9 cellular contexts compared by ENCODE assay signal in genomic region chr16:66924527-66925321, GRCh38. TPM values are rescaled to one million over a fixed set of nuclear protein-coding genes. Genes with fewer than 3 reads are reported as not detected.
A peak's percentile ranks its signal among the peaks of the same experiment; 100 is the strongest.
DNase-seq lines count a peak whose midpoint lies in the region; ATAC-seq and TF ChIP-seq lines count a peak whose summit lies in the region.
"Had no signal": no experiment of that assay in that cellular context is flagged by ENCODE, and none has a peak within 500 bp of the region (broad histone marks: within the 10 kb centered on the region; RNA-seq: fewer than 3 reads in every experiment).

No MANE protein-coding gene starts in this region.

- no peak overlapping the region for H2BK15ac ChIP-seq in IMR-90 (ENCODE audit: low read depth, low read length)

- no peaks in the 10 kb centered on the region for H3K36me3 ChIP-seq in IMR-90 (ENCODE audit: control insufficient read depth, insufficient read depth, low read length)
- peaks cover 0 to 14% (median 0%) of the 10 kb centered on the region in 9 donors for H3K36me3 ChIP-seq in heart right ventricle
- H3K36me3 ChIP-seq in gastrocnemius medialis, result peaks cover 0 to 20% of the 10 kb centered on the region in 2 donors

- no TSS peak for BruUV-seq in IMR-90 (replicated peaks; lab: Mats Ljungman, UMichigan)

- no peak overlapping the region for H3K14ac ChIP-seq in IMR-90 (replicated peaks; ENCODE audit: low read depth, low read length)

- H3K9ac ChIP-seq in IMR-90 (ENCODE audit: low read depth, low read length), result no peak overlapping the region

- intact Hi-C loops in IMR-90 (cut with micrococcal nuclease) (no loop called here), heart right ventricle (cut with DNase I) (loop anchor here in 1 of 10 donors (1.0 kb wide), 1 partner anchor 19 kb away; no protein-coding TSS in a partner anchor), gastrocnemius medialis (cut with DNase I; ENCODE audit: low total_unique reads) (no loop called here)

- H3K9me3 ChIP-seq in IMR-90 (ENCODE audit: control insufficient read depth, insufficient read depth, low read length) (no peaks in the 10 kb centered on the region), heart right ventricle (no peaks in the 10 kb centered on the region), gastrocnemius medialis (no peaks in the 10 kb centered on the region)

- peak overlapping the region in 1 of 2 experiments; percentile 14; a peak in 1 of 4 replicates for H4K8ac ChIP-seq in IMR-90 (ENCODE audit: low read depth in 2 of 2, low read length in 2 of 2)

- H3K27me3 ChIP-seq in IMR-90 (ENCODE audit: control insufficient read depth, insufficient read depth, low read length) (peaks cover 10% of the 10 kb centered on the region; the same call in 1 of the 2 replicates), heart right ventricle (peaks cover 0 to 63% (median 21%) of the 10 kb centered on the region in 7 donors), gastrocnemius medialis (no peaks in the 10 kb centered on the region)

- no peaks in the 10 kb centered on the region for H3K79me1 ChIP-seq in IMR-90 (ENCODE audit: low read depth in 1 of 2, low read length in 2 of 2)

- no peak overlapping the region; the same call in 1 of the 2 replicates for H2BK20ac ChIP-seq in IMR-90 (ENCODE audit: low read depth, low read length)

- no peak overlapping the region for H2BK5ac ChIP-seq in IMR-90 (ENCODE audit: low read depth, low read length, poor library complexity, severe bottlenecking)

- peaks cover 26% of the 10 kb centered on the region for H3K9me1 ChIP-seq in IMR-90 (ENCODE audit: insufficient read depth, low read length)

- in situ Hi-C loops in IMR-90 (cut with MboI; ENCODE audit: low sequenced_read_pairs), result no loop called here
- in situ Hi-C loops in gastrocnemius medialis (cut with MboI; ENCODE audit: low sequenced_read_pairs in 4 of 4), result no loop called here

- peak overlapping the region; percentile 57 for H2AK9ac ChIP-seq in IMR-90 (replicated peaks; ENCODE audit: low read depth, low read length, poor library complexity)

- dilution Hi-C loops in IMR-90 (cut with HindIII; ENCODE audit: low sequenced_read_pairs, unreplicated experiment), result no loop called here

- no peak overlapping the region for H3K56ac ChIP-seq in IMR-90 (ENCODE audit: extremely low read depth, insufficient read depth, low read length)

- H2AFZ ChIP-seq in IMR-90 (replicated peaks; ENCODE audit: low read length, poor library complexity), result peak overlapping the region; percentile 88

- H3K18ac ChIP-seq in IMR-90 (ENCODE audit: low read depth, low read length), result no peak overlapping the region

- H3K23ac ChIP-seq in IMR-90 (ENCODE audit: low read depth, low read length), result 0 out of 2 replicates have a peak overlapping the region, but pooled peaks have one; percentile 15

- no peaks in the 10 kb centered on the region for H4K20me1 ChIP-seq in IMR-90 (ENCODE audit: insufficient read depth, low read length)

- H2AK5ac ChIP-seq in IMR-90 (ENCODE audit: low read depth, low read length), result 0 out of 2 replicates have a peak overlapping the region, but pooled peaks have one; percentile 6

- peak; percentile 37 for DNase-seq in ELR (ENCODE audit: low read depth)
- no peak for DNase-seq in IMR-90
- peak; percentile 22 for DNase-seq in activated gamma-delta T cell treated with Interleukin-2 at 50 U/mL for 16 hours
- peak in 1 of 2 donors; percentile 62 for DNase-seq in heart right ventricle
- peak in 1 of 2 donors; percentile 67 for DNase-seq in gastrocnemius medialis
- no peak for DNase-seq in NCI-H345 treated with DMSO at 0.1 percent for 48 hours (lab: John Stamatoyannopoulos, UW; ENCODE audit: unreplicated experiment)
- DNase-seq in SKM-1 treated with dmso at 0.1 percent for 144 hours (lab: John Stamatoyannopoulos, UW; ENCODE audit: unreplicated experiment), result no peak
- DNase-seq in NCI-H345 (lab: John Stamatoyannopoulos, UW), result no peak

- POLR2A ChIA-PET in IMR-90 (lab: Charles Lee; ENCODE audit: unreplicated experiment), result no interaction called here

- no peak overlapping the region; the same call in 1 of the 2 replicates for H3K4ac ChIP-seq in IMR-90 (ENCODE audit: low read depth, low read length)

- ATAC-seq in IMR-90 (ENCODE audit: low read depth) (peak; percentile 48), heart right ventricle (peak in 4 of 8 donors; percentile 11 to 18 (median 16)), gastrocnemius medialis (no peak)

- H2BK120ac ChIP-seq in IMR-90 (ENCODE audit: low read depth, low read length), result no peak overlapping the region

- H3K4me1 ChIP-seq in IMR-90 (ENCODE audit: control insufficient read depth, insufficient read depth, low read length) (peaks cover 27% of the 10 kb centered on the region), heart right ventricle (peaks cover 10 to 89% (median 39%) of the 10 kb centered on the region in 9 donors), gastrocnemius medialis (peaks cover 63 to 90% of the 10 kb centered on the region in 2 donors)

- no peak overlapping the region for H4K91ac ChIP-seq in IMR-90 (ENCODE audit: insufficient read depth, low read depth, low read length)

- no peak for TF ChIP-seq POLR2A in IMR-90 (IDR thresholded peaks at IDR 0.05; ENCODE audit: low read depth, low read length)
- TF ChIP-seq POLR2A in gastrocnemius medialis (IDR thresholded peaks at IDR 0.05), result no peak

- H3K4me3 ChIP-seq in IMR-90 (ENCODE audit: insufficient read depth, low read depth, low read length) (peak overlapping the region; percentile 50), heart right ventricle (peak overlapping the region; percentile 44 to 79 (median 68)), gastrocnemius medialis (peak overlapping the region; percentile 57 to 79 (median 72))

- peak; percentile 37 for TF ChIP-seq CTCF in IMR-90 (conservative IDR thresholded peaks at IDR 0.05; ENCODE audit: low read depth, low read length)
- peak in 7 of 9 donors; percentile 24 to 61 (median 34) for TF ChIP-seq CTCF in heart right ventricle (IDR thresholded peaks at IDR 0.05)
- TF ChIP-seq CTCF in gastrocnemius medialis (IDR thresholded peaks at IDR 0.05 in 4 of 5, conservative IDR thresholded peaks at IDR 0.05 in 1 of 5), result peak in 4 of 5 experiments; percentile 41 to 76 (median 66)

- H4K5ac ChIP-seq in IMR-90 (ENCODE audit: low read depth, low read length), result no peak overlapping the region

- peak overlapping the region; percentile 60 for H3K4me2 ChIP-seq in IMR-90 (ENCODE audit: low read depth, low read length)

- CTCF ChIA-PET in IMR-90 (lab: Yijun Ruan, JAX), result no interaction called here

- 0 out of 2 replicates have a peak, but pooled peaks have one; percentile 15 for TF ChIP-seq RAD21 in IMR-90 (IDR thresholded peaks at IDR 0.05; ENCODE audit: low read length)

- 5% methylated on average over 48 of the region's 72 CpGs; no CpG with 5 or more reads in 1 of the 2 experiments for WGBS in IMR-90 (ENCODE audit: extremely low coverage in 2 of 2, insufficient read length in 1 of 2), 2 experiments
- 4 to 8% methylated on average over 70 to 72 of the region's 72 CpGs for WGBS in heart right ventricle, 2 donors

- H3K27ac ChIP-seq in IMR-90 (ENCODE audit: insufficient read depth, low read length) (no peak overlapping the region), heart right ventricle (peak overlapping the region; percentile 77 to 97 (median 90)), gastrocnemius medialis (peak overlapping the region; percentile 91 to 99 (median 96))

TF ChIP-seq in IMR-90, 13 proteins besides CTCF, POLR2A, EP300 and RAD21:
- TF ChIP-seq MAFK (IDR thresholded peaks at IDR 0.05; ENCODE audit: low read depth, low read length) (no peak), SMC3 (IDR thresholded peaks at IDR 0.05; ENCODE audit: low read depth, low read length) (peak; percentile 19; the same call in 1 of the 2 replicates)

RNA-seq across cellular contexts. Expression of gene RRAD, which starts 0.6 kb away (rescaled TPM):
- total RNA-seq in IMR-90 (2012; rRNA removed), result 1.3 and 1.4 TPM in 2 replicates
- 2.1 and 2.9 TPM in 2 replicates for polyA plus RNA-seq in IMR-90 (2012; rRNA removed)
- polyA plus RNA-seq in IMR-90 (2012; cell fraction: cytosol; rRNA removed), result 1.3 and 11.2 TPM in 2 replicates
- polyA plus RNA-seq in IMR-90 (2012; cell fraction: nucleus; rRNA removed; ENCODE audit: low replicate concordance), result 25.0 and 37.4 TPM in 2 replicates
- total RNA-seq in heart right ventricle, result 1,000 to 10,000 TPM in 1 of 10 donors, 100 to 1,000 TPM in 5, 10 to 100 TPM in 4; 48.4 to 1,227 (median 105) TPM
- polyA plus RNA-seq in heart right ventricle, result 100 to 1,000 TPM; 176 to 435 TPM
- total RNA-seq in gastrocnemius medialis, result 1,000 to 10,000 TPM in 1 of 4 donors, 100 to 1,000 TPM in 3; 286 to 1,191 (median 655) TPM

RNA-seq across cellular contexts. Expression of gene CDH16, which starts 6.0 kb away (rescaled TPM):
- total RNA-seq in IMR-90 (2012; rRNA removed), result not detected in 2 replicates
- not detected in 2 replicates for polyA plus RNA-seq in IMR-90 (2012; rRNA removed)
- polyA plus RNA-seq in IMR-90 (2012; cell fraction: cytosol; rRNA removed), result not detected in 2 replicates
- polyA plus RNA-seq in IMR-90 (2012; cell fraction: nucleus; rRNA removed; ENCODE audit: low replicate concordance), result not detected in 2 replicates
- under 1 TPM in 3 of 10 donors, not detected in 7; 0.25 to 0.47 (median 0.47) TPM for total RNA-seq in heart right ventricle
- under 1 TPM; 0.15 to 0.59 TPM for polyA plus RNA-seq in heart right ventricle
- under 1 TPM in 3 of 4 donors, not detected in 1; 0.10 to 0.87 (median 0.16) TPM for total RNA-seq in gastrocnemius medialis
- total RNA-seq: RPMI7951 had no signal

RNA-seq across cellular contexts. Expression of gene CIAO2B, which starts 9.5 kb away (rescaled TPM):
- total RNA-seq in IMR-90 (2012; rRNA removed) (148 and 168 TPM in 2 replicates), heart right ventricle (100 to 1,000 TPM; 103 to 196 (median 111) TPM), gastrocnemius medialis (100 to 1,000 TPM; 189 to 338 (median 264) TPM)
- polyA plus RNA-seq in IMR-90 (2012; rRNA removed) (234 and 283 TPM in 2 replicates), heart right ventricle (100 to 1,000 TPM; 189 to 743 TPM)
- polyA plus RNA-seq in IMR-90 (2012; cell fraction: cytosol; rRNA removed), result 232 and 454 TPM in 2 replicates
- 113 and 168 TPM in 2 replicates for polyA plus RNA-seq in IMR-90 (2012; cell fraction: nucleus; rRNA removed; ENCODE audit: low replicate concordance)

RNA-seq across cellular contexts. Expression of gene CES2, which starts 10.6 kb away (rescaled TPM):
- 11.9 and 15.1 TPM in 2 replicates for total RNA-seq in IMR-90 (2012; rRNA removed)
- polyA plus RNA-seq in IMR-90 (2012; rRNA removed), result 23.2 and 24.2 TPM in 2 replicates
- polyA plus RNA-seq in IMR-90 (2012; cell fraction: cytosol; rRNA removed), result 15.5 and 21.1 TPM in 2 replicates
- polyA plus RNA-seq in IMR-90 (2012; cell fraction: nucleus; rRNA removed; ENCODE audit: low replicate concordance), result 45.3 and 69.6 TPM in 2 replicates
- 100 to 1,000 TPM in 3 of 10 donors, 10 to 100 TPM in 7; 56.1 to 194 (median 81.5) TPM for total RNA-seq in heart right ventricle
- 100 to 1,000 TPM in 1 of 2 donors, 10 to 100 TPM in 1; 25.1 to 145 TPM for polyA plus RNA-seq in heart right ventricle
- 10 to 100 TPM; 25.6 to 48.2 (median 37.7) TPM for total RNA-seq in gastrocnemius medialis

RNA-seq across cellular contexts. Expression of gene CES3, which starts 36.3 kb away (rescaled TPM):
- under 0.01 TPM in 1 of 2 replicates, not detected in the other for total RNA-seq in IMR-90 (2012; rRNA removed)
- polyA plus RNA-seq in IMR-90 (2012; rRNA removed), result 0.03 and 0.06 TPM in 2 replicates
- 0.03 TPM in 1 of 2 replicates, not detected in the other for polyA plus RNA-seq in IMR-90 (2012; cell fraction: cytosol; rRNA removed)
- 1.8 and 1.9 TPM in 2 replicates for polyA plus RNA-seq in IMR-90 (2012; cell fraction: nucleus; rRNA removed; ENCODE audit: low replicate concordance)
- total RNA-seq in heart right ventricle, result 1 to 10 TPM in 6 of 10 donors, under 1 TPM in 4; 0.45 to 2.4 (median 1.1) TPM
- polyA plus RNA-seq in heart right ventricle, result 1 to 10 TPM in 1 of 2 donors, under 1 TPM in 1; 0.07 to 2.8 TPM
- 10 to 100 TPM; 10.3 to 30.3 (median 12.9) TPM for total RNA-seq in gastrocnemius medialis
- total RNA-seq: RPMI7951 had no signal

Comparison
In these comparisons a context has a peak if more than half of its experiments do, and no peak if none do; other contexts are left out.
1. DNase-seq: peak in ELR (single experiment) and activated gamma-delta T cell treated with Interleukin-2 at 50 U/mL for 16 hours (single experiment); none in IMR-90 (single experiment), NCI-H345 treated with DMSO at 0.1 percent for 48 hours (single experiment), SKM-1 treated with dmso at 0.1 percent for 144 hours (single experiment) and NCI-H345 (single experiment).
2. RNA of gene RRAD, which starts 0.6 kb away (total RNA-seq): 286 to 1,191 TPM in gastrocnemius medialis and 48.4 to 1,227 TPM in heart right ventricle; 1.3 to 1.4 TPM in IMR-90; every median in the first group is over 10 times any median in the second.
3. Peak in every context shown above with its lines, with median percentiles within 50 percentile points of each other: H3K4me3 ChIP-seq and CTCF ChIP-seq.